22 cellular contexts compared by ENCODE assay signal in the genomic region with DNA sequence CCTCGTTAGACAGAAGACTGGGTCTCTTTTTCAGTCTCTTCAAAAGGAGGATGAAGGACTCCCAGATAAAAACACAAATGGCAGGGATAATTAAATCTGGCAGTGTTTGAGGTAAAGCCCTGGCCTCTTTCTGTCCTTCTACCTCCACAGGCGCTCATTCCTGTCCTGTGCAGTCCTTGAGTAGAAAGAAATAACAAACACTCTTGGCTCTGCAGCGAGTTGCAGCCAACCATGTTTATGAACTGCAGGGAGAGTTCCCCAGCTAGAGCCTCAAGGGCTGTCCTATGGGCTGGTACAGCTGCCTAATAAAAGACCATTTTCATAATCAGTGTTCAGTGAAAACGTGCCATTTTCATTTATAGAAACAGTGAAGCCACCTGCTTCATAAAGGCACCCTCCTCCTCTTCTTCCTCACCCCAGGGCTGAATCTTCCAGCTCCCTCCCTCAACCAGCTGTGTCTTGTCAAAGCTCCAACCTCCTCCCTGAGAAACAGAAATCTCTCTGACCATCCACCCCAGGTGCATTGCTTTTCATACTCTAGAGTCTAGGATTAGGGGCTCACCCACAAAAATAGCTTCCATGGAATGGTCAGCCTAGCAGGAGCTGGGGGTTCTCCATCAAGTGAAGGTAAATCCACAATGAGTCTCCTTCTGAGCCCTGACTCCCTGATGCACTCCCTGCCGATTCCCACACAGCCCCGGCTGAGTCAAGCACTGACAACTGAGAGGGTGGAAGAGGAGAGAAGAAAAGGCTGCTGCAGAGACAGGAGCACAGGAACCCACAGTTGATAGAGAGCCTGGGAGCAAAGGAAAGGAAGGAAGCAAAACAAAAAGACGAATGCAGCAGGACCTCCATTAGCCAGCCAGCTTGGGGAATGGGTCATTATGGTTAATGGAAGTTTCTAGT.
DNase-seq lines count a peak whose midpoint lies in the region; ATAC-seq and TF ChIP-seq lines count a peak whose summit lies in the region.
"Had no signal": no experiment of that assay in that cellular context is flagged by ENCODE, and none has a peak within 500 bp of the region (broad histone marks: within the 10 kb centered on the region; RNA-seq: fewer than 3 reads in every experiment).

No MANE protein-coding gene starts in this region.

- peak overlapping the region; percentile 1 to 23 for H3K27ac Mint-ChIP-seq in stimulated activated naive CD8-positive, alpha-beta T cell treated with anti-CD3 and anti-CD28 coated beads, Interleukin-15, amount 100 ng/mL, for 72 hours
- H3K27ac Mint-ChIP-seq in neural crest cell (ENCODE audit: unreplicated experiment) = peak overlapping the region; percentile 53
- H3K27ac Mint-ChIP-seq: activated CD4-positive, alpha-beta T cell treated with anti-CD3 and anti-CD28 coated beads, Interleukin-2, amount 10 ng/mL, durations not matched to agents 7 days and 5 days; T-cell had no signal

- H3K4me3 Mint-ChIP-seq in stimulated activated naive CD8-positive, alpha-beta T cell treated with anti-CD3 and anti-CD28 coated beads, Interleukin-15, amount 100 ng/mL, for 72 hours = no peak overlapping the region
- no peak overlapping the region for H3K4me3 Mint-ChIP-seq in neural crest cell
- H3K4me3 Mint-ChIP-seq: activated CD4-positive, alpha-beta T cell treated with anti-CD3 and anti-CD28 coated beads, Interleukin-2, amount 10 ng/mL, durations not matched to agents 7 days and 5 days; T-cell had no signal

- DNase-seq in stimulated activated naive CD8-positive, alpha-beta T cell treated with anti-CD3 and anti-CD28 coated beads, Interleukin-15, amount 100 ng/mL, for 72 hours = no peak
- no peak for DNase-seq in stimulated activated naive CD8-positive, alpha-beta T cell treated with anti-CD3 and anti-CD28 coated beads, Interleukin-15, Interleukin-2, amounts not matched to agents 100 U/mL and 50 U/mL, for 24 hours
- DNase-seq in fibroblast of the aortic adventitia (ENCODE audit: low read depth) = peak; percentile 33
- no peak for DNase-seq in neural crest cell (ENCODE audit: low read depth, low spot score)
- DNase-seq in ureter (ENCODE audit: low spot score) = no peak
- no peak for DNase-seq in GM19240 (ENCODE audit: insufficient read length, low spot score)
- DNase-seq: activated CD4-positive, alpha-beta T cell treated with anti-CD3 and anti-CD28 coated beads, Interleukin-2, amount 10 ng/mL, durations not matched to agents 7 days and 5 days; activated gamma-delta T cell; central memory CD4-positive, alpha-beta T cell; GF-D8; H7; left colon; MV-4-11; NCI-H1930; NCI-H446 treated with DMSO at 0.1 percent for 48 hours; pancreas; stomach; T-cell had no signal

- peaks cover 3% of the 10 kb centered on the region for H3K4me1 Mint-ChIP-seq in stimulated activated naive CD8-positive, alpha-beta T cell treated with anti-CD3 and anti-CD28 coated beads, Interleukin-15, amount 100 ng/mL, for 72 hours
- peaks cover 20% of the 10 kb centered on the region for H3K4me1 Mint-ChIP-seq in neural crest cell
- H3K4me1 Mint-ChIP-seq: T-cell had no signal

- no peak overlapping the region for H3K4me3 ChIP-seq in fibroblast of the aortic adventitia (ENCODE audit: low read depth, low read length)
- H3K4me3 ChIP-seq: A549; BLaER1 treated with 17β-estradiol and CSF1 and Interleukin-3, amounts not matched to agents 10 nM and 100 nM; pancreas; stomach had no signal

- peaks cover 8% of the 10 kb centered on the region for H3K27me3 Mint-ChIP-seq in stimulated activated naive CD8-positive, alpha-beta T cell treated with anti-CD3 and anti-CD28 coated beads, Interleukin-15, amount 100 ng/mL, for 72 hours
- H3K27me3 Mint-ChIP-seq in neural crest cell (ENCODE audit: low read depth) = peaks cover 7% of the 10 kb centered on the region

- ATAC-seq in stimulated activated naive CD8-positive, alpha-beta T cell treated with anti-CD3 and anti-CD28 coated beads, Interleukin-15, amount 100 ng/mL, for 72 hours = no peak
- ATAC-seq in stimulated activated naive CD8-positive, alpha-beta T cell treated with anti-CD3 and anti-CD28 coated beads, Interleukin-15, Interleukin-2, amounts not matched to agents 100 U/mL and 50 U/mL, for 24 hours = no peak
- no peak for ATAC-seq in GM19351 (IDR thresholded peaks at IDR 0.05; ENCODE audit: unreplicated experiment)
- ATAC-seq in HG02885 (IDR thresholded peaks at IDR 0.05; ENCODE audit: poor library complexity, unreplicated experiment) = no peak
- ATAC-seq: A549, left colon, T-cell had no signal

- H3K9me3 Mint-ChIP-seq in stimulated activated naive CD8-positive, alpha-beta T cell treated with anti-CD3 and anti-CD28 coated beads, Interleukin-15, amount 100 ng/mL, for 72 hours = no peaks in the 10 kb centered on the region
- peaks cover 3% of the 10 kb centered on the region for H3K9me3 Mint-ChIP-seq in neural crest cell
- H3K9me3 Mint-ChIP-seq: activated CD4-positive, alpha-beta T cell treated with anti-CD3 and anti-CD28 coated beads, Interleukin-2, amount 10 ng/mL, durations not matched to agents 7 days and 5 days; T-cell had no signal

- no peaks in the 10 kb centered on the region for H3K36me3 Mint-ChIP-seq in neural crest cell (ENCODE audit: low read depth)
- H3K36me3 Mint-ChIP-seq: T-cell had no signal

- TF ChIP-seq CTCF in fibroblast of the aortic adventitia (IDR thresholded peaks at IDR 0.05; ENCODE audit: insufficient read depth, low read length) (no peak), neural crest cell (conservative IDR thresholded peaks at IDR 0.05) (no peak)
